Comparison of ENCODE assay signal across 8 cellular contexts in genomic region chr1:46466477-46467182, GRCh38. TPM values are rescaled to one million over a fixed set of nuclear protein-coding genes. Genes with fewer than 3 reads are reported as not detected.
DNase-seq lines count a peak whose midpoint lies in the region; ATAC-seq and TF ChIP-seq lines count a peak whose summit lies in the region.

No MANE protein-coding gene starts in this region.

- H3K4me1 ChIP-seq in lower lobe of right lung (peaks cover 9% of the 10 kb centered on the region), tibial artery (peaks cover 0 to 16% (median 12%) of the 10 kb centered on the region in 4 donors)

- H3K27ac ChIP-seq in lower lobe of right lung (no peak overlapping the region), tibial artery (no peak overlapping the region)

- no peaks in the 10 kb centered on the region for H3K36me3 ChIP-seq in lower lobe of right lung
- H3K36me3 ChIP-seq in tibial artery: no peaks in the 10 kb centered on the region

- TF ChIP-seq CTCF in lower lobe of right lung (IDR thresholded peaks at IDR 0.05): no peak
- TF ChIP-seq CTCF in tibial artery (IDR thresholded peaks at IDR 0.05): no peak

- peaks cover 53% of the 10 kb centered on the region for H3K27me3 ChIP-seq in lower lobe of right lung (ENCODE audit: low read depth)
- peaks cover 0 to 35% of the 10 kb centered on the region in 2 donors for H3K27me3 ChIP-seq in tibial artery

- H3K9me3 ChIP-seq in lower lobe of right lung (no peaks in the 10 kb centered on the region), tibial artery (no peaks in the 10 kb centered on the region)

- intact Hi-C loops in lower lobe of right lung (cut with DNase I) (no loop called here), tibial artery (cut with DNase I; ENCODE audit: low total_unique reads) (no loop called here)

- DNase-seq in G401 (ENCODE audit: low spot score) (peak; percentile 41), NCI-H748 (lab: John Stamatoyannopoulos, UW; ENCODE audit: unreplicated experiment) (peak; percentile 69), cerebellum (ENCODE audit: low spot score) (peak; percentile 48), lower lobe of right lung (no peak), tibial artery (no peak), germinal center (ENCODE audit: low spot score) (no peak)

- peak; percentile 43 to 66 for ATAC-seq in lower lobe of right lung
- ATAC-seq in HG03378 (IDR thresholded peaks at IDR 0.05; ENCODE audit: unreplicated experiment): no peak
- ATAC-seq in GM21717 (IDR thresholded peaks at IDR 0.05; ENCODE audit: unreplicated experiment): no peak

- H3K4me3 ChIP-seq in lower lobe of right lung: peak overlapping the region; percentile 70
- H3K4me3 ChIP-seq in tibial artery: peak overlapping the region; percentile 58 to 72

- in situ Hi-C loops in G401 (cut with HindIII; ENCODE audit: low sequenced_read_pairs): no loop called here

RNA-seq across cellular contexts. Expression of gene DMBX1, which starts 23.0 kb away (rescaled TPM):
- 0.20 and 1.0 TPM in 2 replicates for total RNA-seq in G401 (2014; rRNA removed; shearing (Covaris generic))
- total RNA-seq in cerebellum (0.82 TPM), lower lobe of right lung (not detected)

Comparison
In these comparisons a context has a peak if more than half of its experiments do, and no peak if none do; other contexts are left out.
1. DNase-seq: peak in G401 (single experiment), NCI-H748 (single experiment) and cerebellum (single experiment); none in lower lobe of right lung (single experiment), tibial artery (0 of 2) and germinal center (single experiment).
2. ATAC-seq: peak in lower lobe of right lung (2 of 2); none in HG03378 (single experiment) and GM21717 (single experiment).